In the genomic region with DNA sequence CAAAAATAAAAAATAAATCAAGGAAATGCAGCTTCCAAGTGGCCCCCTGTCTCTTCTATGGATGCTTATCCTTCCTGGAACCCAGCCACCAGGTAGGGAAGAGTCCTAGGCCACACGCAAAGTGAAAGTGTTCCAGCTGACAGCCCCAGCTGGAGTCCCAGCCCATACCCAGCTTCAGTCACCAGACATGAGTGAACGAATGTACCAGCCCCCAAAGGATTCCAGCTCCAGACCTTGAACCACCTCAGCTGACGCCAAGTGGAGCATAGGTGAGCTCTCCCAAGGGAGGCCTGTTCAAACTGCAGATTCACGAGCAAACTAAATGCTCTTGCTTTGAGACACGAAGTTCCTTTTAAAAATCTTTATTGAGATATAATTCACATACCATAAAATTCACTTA, we compare ENCODE assay signal across 20 cellular contexts.
"Had no signal": no experiment of that assay in that cellular context is flagged by ENCODE, and none has a peak within 500 bp of the region (broad histone marks: within the 10 kb centered on the region; RNA-seq: fewer than 3 reads in every experiment).

No MANE protein-coding gene starts in this region.

- H3K27me3 Mint-ChIP-seq: effector memory CD8-positive, alpha-beta T cell; type B pancreatic cell had no signal

- DNase-seq: effector memory CD8-positive, alpha-beta T cell; gastrocnemius medialis; heart right ventricle; hypothalamus; kidney glomerular epithelial cell; left ventricle myocardium superior; natural killer cell; stimulated activated CD4-positive, alpha-beta T cell treated with anti-CD3 and anti-CD28 coated beads, Interleukin-12 subunit alpha, Interleukin-12 subunit beta, amount 100 ng/mL, for 4 hours; stimulated activated naive CD4-positive, alpha-beta T cell; stomach; substantia nigra had no signal

- H3K27ac ChIP-seq: epithelial cell of prostate, esophagus muscularis mucosa, gastrocnemius medialis, heart right ventricle, right atrium auricular region, stomach had no signal

- H3K36me3 ChIP-seq: esophagus muscularis mucosa, gastrocnemius medialis, heart right ventricle, right atrium auricular region, stomach had no signal

- H3K9me3 Mint-ChIP-seq: dendritic cell treated with granulocyte-macrophage colony-stimulating factor and Interleukin-4, amounts not matched to agents 40 ng/mL and 50 ng/mL, for 4 days; effector memory CD8-positive, alpha-beta T cell; natural killer cell; type B pancreatic cell had no signal

- FAIRE-seq: islet of Langerhans, small intestine, urothelium cell line had no signal

- H3K27me3 ChIP-seq: esophagus muscularis mucosa, heart right ventricle, right atrium auricular region, stomach had no signal

- H3K36me3 Mint-ChIP-seq: natural killer cell, type B pancreatic cell had no signal

- ATAC-seq: effector memory CD8-positive, alpha-beta T cell; gastrocnemius medialis; heart right ventricle; left ventricle myocardium superior; natural killer cell had no signal

- H3K27ac Mint-ChIP-seq: dendritic cell treated with granulocyte-macrophage colony-stimulating factor and Interleukin-4, amounts not matched to agents 40 ng/mL and 50 ng/mL, for 4 days; effector memory CD8-positive, alpha-beta T cell; natural killer cell; type B pancreatic cell had no signal

- H3K4me3 Mint-ChIP-seq: dendritic cell treated with granulocyte-macrophage colony-stimulating factor and Interleukin-4, amounts not matched to agents 40 ng/mL and 50 ng/mL, for 4 days; effector memory CD8-positive, alpha-beta T cell; natural killer cell; neural crest cell; type B pancreatic cell had no signal

- H3K4me3 ChIP-seq: esophagus muscularis mucosa, gastrocnemius medialis, heart right ventricle, right atrium auricular region, stomach had no signal

- H3K4me1 ChIP-seq: esophagus muscularis mucosa, gastrocnemius medialis, right atrium auricular region, stomach had no signal
